In the genomic region with DNA sequence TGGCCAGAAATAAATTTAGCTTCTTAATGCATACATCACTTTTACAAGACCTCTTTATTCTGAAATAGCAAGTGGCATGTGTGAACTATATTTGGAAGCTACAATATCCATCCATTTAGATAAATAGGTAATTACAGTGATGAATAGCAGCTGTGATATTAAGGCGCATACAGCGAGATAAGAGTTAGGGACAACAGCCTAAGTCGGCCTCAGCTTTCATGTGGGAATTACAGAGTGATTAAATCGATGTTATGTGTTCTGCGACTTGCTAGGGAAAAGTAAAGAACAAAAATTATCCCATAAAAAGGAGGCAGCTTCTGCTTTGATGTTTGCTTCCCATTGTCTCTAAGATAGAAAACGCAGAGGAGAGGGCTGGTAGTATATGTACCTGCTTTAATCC, we compare ENCODE assay signal across 23 cellular contexts.
"Had no signal": no experiment of that assay in that cellular context is flagged by ENCODE, and none has a peak within 500 bp of the region (broad histone marks: within the 10 kb centered on the region; RNA-seq: fewer than 3 reads in every experiment).

No MANE protein-coding gene starts in this region.

- DNase-seq: activated CD4-positive, alpha-beta memory T cell treated with anti-CD3 and anti-CD28 coated beads, Interleukin-2, amount 10 ng/mL, durations not matched to agents 7 days and 5 days; activated CD4-positive, alpha-beta T cell treated with anti-CD3 and anti-CD28 coated beads for 1 hour; activated CD4-positive, alpha-beta T cell treated with anti-CD3 and anti-CD28 coated beads for 4 hours; activated CD4-positive, alpha-beta T cell treated with anti-CD3 and anti-CD28 coated beads, Interleukin-2, amount 10 ng/mL, durations not matched to agents 7 days and 5 days; activated CD4-positive, alpha-beta T cell treated with anti-CD3 and anti-CD28 coated beads, Interleukin-2, amount 50 U/mL, for 4 hours; activated CD8-positive, alpha-beta memory T cell treated with anti-CD3 and anti-CD28 coated beads for 24 hours; activated effector memory CD4-positive, alpha-beta T cell treated with Interleukin-2 at 50 U/mL for 16 hours; activated gamma-delta T cell treated with Interleukin-2 at 50 U/mL for 16 hours; activated naive CD4-positive, alpha-beta T cell treated with anti-CD3 and anti-CD28 coated beads, Interleukin-2, amount 50 U/mL, for 16 hours; activated naive CD4-positive, alpha-beta T cell treated with Interleukin-2 at 50 U/mL for 16 hours; activated T-cell treated with anti-CD3 and anti-CD28 coated beads, Interleukin-2, amount 50 U/mL, for 4 hours; amniotic stem cell; anterior cingulate cortex; brain microvascular endothelial cell; dorsolateral prefrontal cortex; effector memory CD4-positive, alpha-beta T cell; endodermal cell; foreskin keratinocyte; gastrocnemius medialis; glutamatergic neuron; heart left ventricle; T-helper 2 cell had no signal

- H3K27ac ChIP-seq: brain microvascular endothelial cell, coronary artery, dorsolateral prefrontal cortex, foreskin keratinocyte, gastrocnemius medialis, heart left ventricle had no signal

- H3K4me3 ChIP-seq: coronary artery, dorsolateral prefrontal cortex, gastrocnemius medialis, heart left ventricle had no signal

- H3K9me3 ChIP-seq: gastrocnemius medialis, heart left ventricle had no signal

- H3K27me3 ChIP-seq: brain microvascular endothelial cell, dorsolateral prefrontal cortex, foreskin keratinocyte, gastrocnemius medialis, heart left ventricle had no signal

- H3K36me3 ChIP-seq: brain microvascular endothelial cell, gastrocnemius medialis, heart left ventricle had no signal
